Comparison of ENCODE assay signal across 22 cellular contexts in the genomic region with DNA sequence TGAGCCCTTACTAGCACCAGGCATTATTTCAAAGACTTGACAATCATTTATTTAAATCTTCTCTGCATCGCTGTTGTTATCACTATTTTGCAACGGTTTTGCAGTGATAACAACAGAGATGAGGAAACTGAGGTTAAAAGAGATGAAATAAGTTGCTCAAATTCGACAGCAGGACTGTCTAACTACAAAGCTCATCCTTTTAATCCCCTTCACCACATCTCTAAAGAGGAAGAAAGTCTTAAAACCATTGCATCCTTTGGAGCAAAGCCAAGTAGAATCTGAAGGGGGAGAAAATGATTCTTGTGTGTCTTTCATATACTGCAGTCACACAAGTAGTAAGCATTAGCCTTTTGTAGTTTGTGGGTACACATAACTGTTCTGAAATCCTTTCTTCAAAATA. TPM values are rescaled to one million over a fixed set of nuclear protein-coding genes. Genes with fewer than 3 reads are reported as not detected.
DNase-seq lines count a peak whose midpoint lies in the region; ATAC-seq and TF ChIP-seq lines count a peak whose summit lies in the region.
"Had no signal": no experiment of that assay in that cellular context is flagged by ENCODE, and none has a peak within 500 bp of the region (broad histone marks: within the 10 kb centered on the region; RNA-seq: fewer than 3 reads in every experiment).

No MANE protein-coding gene starts in this region.

- peak; percentile 15 for DNase-seq in NOMO-1 treated with DMSO at 0.1 percent for 48 hours (lab: John Stamatoyannopoulos, UW; ENCODE audit: unreplicated experiment)
- no peak for DNase-seq in NOMO-1 treated with dmso at 0.1 percent for 144 hours (lab: John Stamatoyannopoulos, UW; ENCODE audit: unreplicated experiment)
- peak; percentile 11 to 39 for DNase-seq in NCI-H524 (lab: John Stamatoyannopoulos, UW)
- peak; percentile 78 for DNase-seq in SIG-M5 treated with dmso at 0.1 percent for 504 hours (lab: John Stamatoyannopoulos, UW; ENCODE audit: unreplicated experiment)
- DNase-seq in smooth muscle cell (lab: John Stamatoyannopoulos, UW; ENCODE audit: unreplicated experiment), result no peak
- DNase-seq in activated CD8-positive, alpha-beta memory T cell treated with anti-CD3 and anti-CD28 coated beads, Interleukin-2, amount 10 ng/mL, durations not matched to agents 7 days and 5 days, result no peak
- DNase-seq: 8988T; BE2C; CD4-positive, CD25-positive, alpha-beta regulatory T cell; COR-L47; GF-D8; MM.1S; NCI-H1417; NCI-H187; NCI-H345; NCI-H526 treated with DMSO at 0.1 percent for 48 hours; NK-92 treated with Interleukin-12 subunit alpha and Interleukin-12 subunit beta, amount 100 ng/mL, for 24 hours had no signal

- peaks cover 9% of the 10 kb centered on the region for H3K9me3 Mint-ChIP-seq in activated CD8-positive, alpha-beta memory T cell treated with anti-CD3 and anti-CD28 coated beads, Interleukin-2, amount 10 ng/mL, durations not matched to agents 7 days and 5 days (ENCODE audit: low read depth)

- H3K27me3 ChIP-seq in smooth muscle cell (ENCODE audit: low read depth), result no peaks in the 10 kb centered on the region
- H3K27me3 ChIP-seq: BE2C, SJSA1 had no signal

- no peaks in the 10 kb centered on the region for H3K36me3 ChIP-seq in smooth muscle cell (ENCODE audit: low read depth)
- H3K36me3 ChIP-seq: BE2C, SJSA1 had no signal

- H3F3A ChIP-seq in smooth muscle cell (ENCODE audit: low read depth), result no peaks in the 10 kb centered on the region

- peaks cover 3% of the 10 kb centered on the region for H3K36me3 Mint-ChIP-seq in activated CD8-positive, alpha-beta memory T cell treated with anti-CD3 and anti-CD28 coated beads, Interleukin-2, amount 10 ng/mL, durations not matched to agents 7 days and 5 days
- H3K36me3 Mint-ChIP-seq: CD4-positive, CD25-positive, alpha-beta regulatory T cell had no signal

- H3K27ac ChIP-seq in smooth muscle cell (ENCODE audit: low read depth), result no peak overlapping the region
- H3K27ac ChIP-seq: SJSA1 had no signal

- TF ChIP-seq CTCF in smooth muscle cell (IDR thresholded peaks at IDR 0.05; ENCODE audit: borderline replicate concordance, insufficient read depth, poor library complexity, severe bottlenecking), result no peak

- no peak overlapping the region for H3K4me3 Mint-ChIP-seq in activated CD8-positive, alpha-beta memory T cell treated with anti-CD3 and anti-CD28 coated beads, Interleukin-2, amount 10 ng/mL, durations not matched to agents 7 days and 5 days
- H3K4me3 Mint-ChIP-seq: CD4-positive, CD25-positive, alpha-beta regulatory T cell; T-helper 2 cell treated with Interferon-gamma antibody and Interleukin-4, amounts not matched to agents 5 μg/mL and 100 μg/mL, for 36 hours had no signal

- no peaks in the 10 kb centered on the region for H3K4me1 ChIP-seq in smooth muscle cell (ENCODE audit: low read depth)
- H3K4me1 ChIP-seq: BE2C, SJSA1 had no signal

- peaks cover 6% of the 10 kb centered on the region for H3K27me3 Mint-ChIP-seq in activated CD8-positive, alpha-beta memory T cell treated with anti-CD3 and anti-CD28 coated beads, Interleukin-2, amount 10 ng/mL, durations not matched to agents 7 days and 5 days

- CTCF ChIA-PET in activated CD8-positive, alpha-beta memory T cell treated with anti-CD3 and anti-CD28 coated beads, Interleukin-2, amount 10 ng/mL, durations not matched to agents 7 days and 5 days (lab: Charles Lee), result no interaction called here

- peak overlapping the region; percentile 23 for H3K4me2 ChIP-seq in smooth muscle cell

- no peaks in the 10 kb centered on the region for H3K79me2 ChIP-seq in smooth muscle cell (ENCODE audit: low read depth)

- H3K4me1 Mint-ChIP-seq in activated CD8-positive, alpha-beta memory T cell treated with anti-CD3 and anti-CD28 coated beads, Interleukin-2, amount 10 ng/mL, durations not matched to agents 7 days and 5 days, result no peaks in the 10 kb centered on the region

- 25% methylated on average over 3 of the region's 3 CpGs for WGBS in smooth muscle cell (ENCODE audit: low lambda C conversion rate)

- no peak overlapping the region for H3K4me3 ChIP-seq in smooth muscle cell
- H3K4me3 ChIP-seq: GM12878, SJSA1 had no signal

- ATAC-seq in GM18517 (IDR thresholded peaks at IDR 0.05; ENCODE audit: unreplicated experiment) (no peak), GM18858 (IDR thresholded peaks at IDR 0.05; ENCODE audit: unreplicated experiment) (no peak)
- no peak for ATAC-seq in activated CD8-positive, alpha-beta memory T cell treated with anti-CD3 and anti-CD28 coated beads, Interleukin-2, amount 10 ng/mL, durations not matched to agents 7 days and 5 days
- ATAC-seq: GM12878 had no signal

- H3K27ac Mint-ChIP-seq in activated CD8-positive, alpha-beta memory T cell treated with anti-CD3 and anti-CD28 coated beads, Interleukin-2, amount 10 ng/mL, durations not matched to agents 7 days and 5 days, result no peak overlapping the region
- H3K27ac Mint-ChIP-seq: CD4-positive, CD25-positive, alpha-beta regulatory T cell; T-helper 2 cell treated with Interferon-gamma antibody and Interleukin-4, amounts not matched to agents 5 μg/mL and 100 μg/mL, for 36 hours had no signal

- peaks cover 3% of the 10 kb centered on the region for H3K9me3 ChIP-seq in smooth muscle cell (replicated peaks; ENCODE audit: low read depth)
- H3K9me3 ChIP-seq: BE2C, SJSA1 had no signal

- no peaks in the 10 kb centered on the region for H4K20me1 ChIP-seq in smooth muscle cell (ENCODE audit: low read depth)

- no peak overlapping the region for H2AFZ ChIP-seq in smooth muscle cell (ENCODE audit: low read depth)

- no peak overlapping the region for H3K9ac ChIP-seq in smooth muscle cell (ENCODE audit: low read depth)

RNA-seq across cellular contexts. Expression of a gene that starts 14.8 kb away (rescaled TPM):
- 35.7 and 64.7 TPM in 2 replicates for total RNA-seq in smooth muscle cell
- polyA plus RNA-seq in smooth muscle cell, result 16.4 and 19.2 TPM in 2 replicates
- total RNA-seq in activated CD8-positive, alpha-beta memory T cell treated with anti-CD3 and anti-CD28 coated beads, Interleukin-2, amount 10 ng/mL, durations not matched to agents 7 days and 5 days, result 10 to 100 TPM; 77.7 to 83.1 TPM

Comparison
In these comparisons a context has a peak if more than half of its experiments do, and no peak if none do; other contexts are left out.
1. DNase-seq: peak in NOMO-1 treated with DMSO at 0.1 percent for 48 hours (single experiment), NCI-H524 (2 of 2) and SIG-M5 treated with dmso at 0.1 percent for 504 hours (single experiment); none in NOMO-1 treated with dmso at 0.1 percent for 144 hours (single experiment), smooth muscle cell (single experiment) and activated CD8-positive, alpha-beta memory T cell treated with anti-CD3 and anti-CD28 coated beads, Interleukin-2, amount 10 ng/mL, durations not matched to agents 7 days and 5 days (single experiment).